Comparison of ENCODE assay signal across 15 cellular contexts in genomic region chr13:109938255-109938936, GRCh38.
DNase-seq lines count a peak whose midpoint lies in the region; FAIRE-seq and TF ChIP-seq lines count a peak whose summit lies in the region.
"Had no signal": no experiment of that assay in that cellular context is flagged by ENCODE, and none has a peak within 500 bp of the region (broad histone marks: within the 10 kb centered on the region; RNA-seq: fewer than 3 reads in every experiment).

No MANE protein-coding gene starts in this region.

- TF ChIP-seq CTCF in AG09309 (IDR thresholded peaks at IDR 0.05; ENCODE audit: control insufficient read depth, insufficient read depth, low read depth, low read length, missing control alignments) (no peak), bronchial epithelial cell (IDR thresholded peaks at IDR 0.05; ENCODE audit: insufficient read depth, low read length, severe bottlenecking) (no peak)

- peak; percentile 18 for DNase-seq in AG09309 (ENCODE audit: low read depth)
- peak; percentile 83 for DNase-seq in LHCN-M2 (ENCODE audit: low read depth)
- DNase-seq in bronchial epithelial cell (ENCODE audit: low read depth): peak; percentile 96
- DNase-seq in kidney tubule cell (ENCODE audit: low spot score): peak; percentile 52
- no peak for DNase-seq in NCI-H2171 (lab: John Stamatoyannopoulos, UW)
- no peak for DNase-seq in CD1c-positive myeloid dendritic cell (ENCODE audit: extremely low spot score)
- no peak for DNase-seq in NCI-H510A (lab: John Stamatoyannopoulos, UW)
- DNase-seq in cerebellar cortex (ENCODE audit: low spot score): no peak
- DNase-seq: anterior cingulate cortex; CD4-positive, alpha-beta T cell; mucosa of descending colon; NCI-H1417 had no signal

- H3K27me3 ChIP-seq in bronchial epithelial cell (ENCODE audit: control insufficient read depth, insufficient read depth, low read length): no peaks in the 10 kb centered on the region
- H3K27me3 ChIP-seq: right atrium auricular region had no signal

- H3K36me3 ChIP-seq in bronchial epithelial cell (ENCODE audit: control insufficient read depth, insufficient read depth, low read length): no peaks in the 10 kb centered on the region
- H3K36me3 ChIP-seq: right atrium auricular region had no signal

- no peak for FAIRE-seq in bronchial epithelial cell (lab: Jason Lieb, UNC)
- FAIRE-seq: endometrium, HepG2 had no signal

- H3K4me3 ChIP-seq in AG09309 (ENCODE audit: control insufficient read depth, low read depth, low read length) (no peak overlapping the region), bronchial epithelial cell (ENCODE audit: low read depth, low read length) (no peak overlapping the region)
- H3K4me3 ChIP-seq: mucosa of descending colon, right atrium auricular region had no signal

Comparison
In these comparisons a context has a peak if more than half of its experiments do, and no peak if none do; other contexts are left out.
1. DNase-seq: peak in AG09309 (single experiment), LHCN-M2 (single experiment), bronchial epithelial cell (single experiment) and kidney tubule cell (single experiment); none in NCI-H2171 (single experiment), CD1c-positive myeloid dendritic cell (single experiment), NCI-H510A (single experiment) and cerebellar cortex (single experiment).